In the genomic region with DNA sequence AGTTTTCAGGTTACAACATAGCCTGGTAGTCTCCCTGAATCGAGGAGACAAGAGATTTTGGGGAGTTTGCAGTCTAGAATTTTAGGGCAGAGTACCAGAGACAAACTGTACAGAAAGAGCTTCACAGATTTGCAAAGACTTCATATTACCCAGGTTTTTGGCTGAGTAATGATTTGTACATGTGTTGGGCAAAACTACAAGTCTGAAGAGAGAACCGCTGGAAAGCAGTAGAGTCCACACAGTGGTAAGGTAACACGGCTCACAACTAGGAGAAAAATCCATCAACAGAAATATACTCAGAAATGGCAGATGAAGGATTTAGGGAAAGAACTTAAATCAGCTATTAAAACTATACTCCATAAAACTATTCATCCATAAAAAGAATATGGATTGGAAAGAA, we compare ENCODE assay signal across 21 cellular contexts.
"Had no signal": no experiment of that assay in that cellular context is flagged by ENCODE, and none has a peak within 500 bp of the region (broad histone marks: within the 10 kb centered on the region; RNA-seq: fewer than 3 reads in every experiment).

No MANE protein-coding gene starts in this region.

- H3K4me1 ChIP-seq: gastrocnemius medialis, left lung, prostate gland had no signal

- ATAC-seq: gastrocnemius medialis, left lung, right cardiac atrium, WTC11 had no signal

- H3K27ac Mint-ChIP-seq: activated CD4-positive, alpha-beta memory T cell treated with anti-CD3 and anti-CD28 coated beads, Interleukin-2, amount 10 ng/mL, durations not matched to agents 7 days and 5 days; activated naive CD8-positive, alpha-beta T cell treated with anti-CD3 and anti-CD28 coated beads for 36 hours; brain; endodermal cell; stimulated activated naive CD8-positive, alpha-beta T cell treated with anti-CD3 and anti-CD28 coated beads, Interleukin-15, Interleukin-2, amounts not matched to agents 100 ng/mL and 50 ng/mL, for 24 hours; T-helper 2 cell treated with Interferon-gamma antibody and Interleukin-4, amounts not matched to agents 5 μg/mL and 100 μg/mL, for 36 hours; WTC11 had no signal

- H3K4me3 Mint-ChIP-seq: activated CD4-positive, alpha-beta memory T cell treated with anti-CD3 and anti-CD28 coated beads, Interleukin-2, amount 10 ng/mL, durations not matched to agents 7 days and 5 days; activated naive CD8-positive, alpha-beta T cell treated with anti-CD3 and anti-CD28 coated beads for 36 hours; brain; endodermal cell; stimulated activated naive CD8-positive, alpha-beta T cell treated with anti-CD3 and anti-CD28 coated beads, Interleukin-15, Interleukin-2, amounts not matched to agents 100 ng/mL and 50 ng/mL, for 24 hours; T-helper 2 cell treated with Interferon-gamma antibody and Interleukin-4, amounts not matched to agents 5 μg/mL and 100 μg/mL, for 36 hours; WTC11 had no signal

- H3K4me3 ChIP-seq: dorsolateral prefrontal cortex, gastrocnemius medialis, left lung, prostate gland, skin epidermis had no signal

- H3K27ac ChIP-seq: gastrocnemius medialis, left lung, prostate gland, skin epidermis had no signal

- H3K27me3 Mint-ChIP-seq: activated CD4-positive, alpha-beta memory T cell treated with anti-CD3 and anti-CD28 coated beads, Interleukin-2, amount 10 ng/mL, durations not matched to agents 7 days and 5 days; activated naive CD8-positive, alpha-beta T cell treated with anti-CD3 and anti-CD28 coated beads for 36 hours; brain; stimulated activated naive CD8-positive, alpha-beta T cell treated with anti-CD3 and anti-CD28 coated beads, Interleukin-15, Interleukin-2, amounts not matched to agents 100 ng/mL and 50 ng/mL, for 24 hours had no signal

- H3K9me3 ChIP-seq: gastrocnemius medialis, prostate gland had no signal

- H3K36me3 ChIP-seq: gastrocnemius medialis, prostate gland had no signal

- H3K4me1 Mint-ChIP-seq: brain, endodermal cell, WTC11 had no signal

- DNase-seq: activated CD4-positive, alpha-beta memory T cell treated with anti-CD3 and anti-CD28 coated beads, Interleukin-2, amount 10 ng/mL, durations not matched to agents 7 days and 5 days; activated CD4-positive, alpha-beta T cell treated with anti-CD3 and anti-CD28 coated beads for 4 hours; activated effector memory CD4-positive, alpha-beta T cell treated with anti-CD3 and anti-CD28 coated beads, Interleukin-2, amount 50 U/mL, for 16 hours; activated naive CD8-positive, alpha-beta T cell treated with anti-CD3 and anti-CD28 coated beads for 36 hours; activated T-cell treated with anti-CD3 and anti-CD28 coated beads, Interleukin-2, amount 50 U/mL, for 48 hours; anterior cingulate cortex; central memory CD4-positive, alpha-beta T cell; dorsolateral prefrontal cortex; endodermal cell; gastrocnemius medialis; head of caudate nucleus; kidney; left lung; right cardiac atrium; trophoblast cell had no signal

- H3K27me3 ChIP-seq: dorsolateral prefrontal cortex, gastrocnemius medialis, left lung had no signal
